In the genomic region with DNA sequence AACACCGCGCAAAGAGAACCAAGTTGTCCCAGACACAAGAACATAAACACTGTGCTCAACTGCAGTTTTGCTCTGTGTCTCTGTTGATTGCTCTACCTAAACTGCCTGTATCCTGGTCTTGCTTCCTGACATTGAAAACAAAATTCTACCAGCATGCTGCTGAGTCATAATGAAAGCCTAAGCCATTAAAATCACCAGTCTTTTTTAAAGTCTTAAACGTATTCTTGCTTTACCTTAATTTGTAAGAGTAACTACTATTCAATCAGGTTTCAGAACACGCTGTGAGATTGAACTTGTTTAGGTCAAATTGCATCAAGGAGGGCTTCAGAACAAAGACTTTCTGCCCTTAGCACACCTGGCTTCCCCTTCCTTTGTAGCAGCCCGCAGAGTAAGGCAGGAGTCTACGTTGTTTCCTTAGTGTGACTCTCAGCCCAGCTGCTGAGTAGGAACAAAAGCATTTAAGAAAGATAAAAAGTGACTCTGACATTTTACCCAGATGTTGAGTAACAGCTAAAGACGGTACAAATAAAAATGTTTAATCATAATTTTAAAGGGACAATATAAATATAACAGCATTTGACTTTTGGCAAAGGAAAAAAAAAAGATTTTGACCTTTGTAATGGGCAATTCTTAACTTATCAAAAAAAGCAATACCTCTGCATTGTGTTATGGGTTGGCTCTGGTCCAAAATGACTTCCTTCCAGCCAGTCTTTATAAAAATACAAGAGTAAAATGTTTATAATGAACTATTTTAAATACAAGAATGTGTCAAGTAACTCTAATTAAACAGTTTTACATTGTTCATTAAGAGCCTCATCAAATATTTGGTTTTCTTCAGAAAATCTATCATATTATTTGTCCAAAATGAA, we compare ENCODE assay signal across 2 cellular contexts.
TF ChIP-seq lines count a peak whose summit lies in the region.

No MANE protein-coding gene starts in this region.

TF ChIP-seq in IMR-90, 13 proteins besides CTCF, POLR2A, EP300 and RAD21:
- TF ChIP-seq RCOR1 (IDR thresholded peaks at IDR 0.05; ENCODE audit: insufficient replicate concordance, low read length) = no peak
- no peak for TF ChIP-seq MXI1 (IDR thresholded peaks at IDR 0.05; ENCODE audit: borderline replicate concordance, low read depth, low read length)
- TF ChIP-seq RFX5 (IDR thresholded peaks at IDR 0.05; ENCODE audit: low read depth, low read length) = no peak
- peak; percentile 71 for TF ChIP-seq CEBPB (IDR thresholded peaks at IDR 0.05; ENCODE audit: low read depth, low read length)
- TF ChIP-seq NFE2L2 (IDR thresholded peaks at IDR 0.05; ENCODE audit: low read depth, low read length) = no peak; the same call in 1 of the 2 replicates
- no peak for TF ChIP-seq SMC3 (IDR thresholded peaks at IDR 0.05; ENCODE audit: low read depth, low read length)
TF ChIP-seq in IMR-90: peak in this region for 1.

TF ChIP-seq in endothelial cell of umbilical vein, 7 proteins besides CTCF, POLR2A, EP300 and RAD21:
- TF ChIP-seq, protein P1, sequence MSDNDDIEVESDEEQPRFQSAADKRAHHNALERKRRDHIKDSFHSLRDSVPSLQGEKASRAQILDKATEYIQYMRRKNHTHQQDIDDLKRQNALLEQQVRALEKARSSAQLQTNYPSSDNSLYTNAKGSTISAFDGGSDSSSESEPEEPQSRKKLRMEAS (IDR thresholded peaks at IDR 0.05; ENCODE audit: insufficient read depth, insufficient read length) = no peak
- TF ChIP-seq FOS (IDR thresholded peaks at IDR 0.05; ENCODE audit: borderline replicate concordance, insufficient read depth, low read length) (peak; percentile 57), GATA2 (IDR thresholded peaks at IDR 0.05; ENCODE audit: insufficient read depth, insufficient read length, low read depth, low read length) (no peak), MYC (IDR thresholded peaks at IDR 0.05; ENCODE audit: low read depth, low read length) (no peak), EZH2 (IDR thresholded peaks at IDR 0.05; ENCODE audit: borderline replicate concordance, low read depth, low read length, severe bottlenecking) (no peak), POLR2AphosphoS5 (IDR thresholded peaks at IDR 0.05; ENCODE audit: insufficient read depth, low read depth, low read length) (peak; percentile 59), JUN (IDR thresholded peaks at IDR 0.05; ENCODE audit: borderline replicate concordance, insufficient read depth, insufficient read length, low read depth) (no peak)
